Comparison of ENCODE assay signal across 1 cellular context in genomic region chr2:8684885-8685696, GRCh38.
A peak's percentile ranks its signal among the peaks of the same experiment; 100 is the strongest.
TF ChIP-seq lines count a peak whose summit lies in the region.

No MANE protein-coding gene starts in this region.

TF ChIP-seq in HepG2, 621 proteins besides CTCF, POLR2A, EP300 and RAD21 (continued from another document and continues in another):
- TF ChIP-seq ZNF318 (CRISPR knock-in tag; IDR thresholded peaks at IDR 0.05) (peak; percentile 82; the same call in 1 of the 2 replicates), ZNF775 (CRISPR knock-in tag; IDR thresholded peaks at IDR 0.05; ENCODE audit: borderline replicate concordance) (peak; percentile 38; the same call in 1 of the 2 replicates), ZFYVE20 (CRISPR knock-in tag; IDR thresholded peaks at IDR 0.05; ENCODE audit: borderline replicate concordance, low read depth) (no peak), ZSCAN21 (CRISPR knock-in tag; IDR thresholded peaks at IDR 0.05; ENCODE audit: borderline replicate concordance) (peak; percentile 56), SMYD3 (CRISPR knock-in tag; IDR thresholded peaks at IDR 0.05) (no peak; the same call in 1 of the 2 replicates), CSRNP1 (CRISPR knock-in tag; IDR thresholded peaks at IDR 0.05) (peak; percentile 97), FOXO1 (CRISPR knock-in tag; IDR thresholded peaks at IDR 0.05) (peak; percentile 45; the same call in 1 of the 2 replicates), ZNF607 (CRISPR knock-in tag; IDR thresholded peaks at IDR 0.05; ENCODE audit: borderline replicate concordance) (peak; percentile 93), ZBTB43 (CRISPR knock-in tag; conservative IDR thresholded peaks at IDR 0.05) (no peak), ZNF616 (CRISPR knock-in tag; IDR thresholded peaks at IDR 0.05; ENCODE audit: low read depth) (peak; percentile 85; the same call in 1 of the 2 replicates), ZNF333 (CRISPR knock-in tag; IDR thresholded peaks at IDR 0.05; ENCODE audit: borderline replicate concordance) (no peak), ETS1 (CRISPR knock-in tag; IDR thresholded peaks at IDR 0.05) (no peak), RFXANK (CRISPR knock-in tag; IDR thresholded peaks at IDR 0.05) (no peak), ATF1 (CRISPR knock-in tag; IDR thresholded peaks at IDR 0.05) (no peak), NR2F2 (IDR thresholded peaks at IDR 0.05; ENCODE audit: borderline replicate concordance, low read depth) (0 out of 2 replicates have a peak, but pooled peaks have one; percentile 12), ZNF337 (CRISPR knock-in tag; IDR thresholded peaks at IDR 0.05; ENCODE audit: borderline replicate concordance, low read depth) (peak; percentile 53; the same call in 1 of the 2 replicates), BRCA1 (CRISPR knock-in tag; IDR thresholded peaks at IDR 0.05) (no peak), ZNF629 (CRISPR knock-in tag; conservative IDR thresholded peaks at IDR 0.05) (no peak), ZKSCAN8 (CRISPR knock-in tag; IDR thresholded peaks at IDR 0.05; ENCODE audit: borderline replicate concordance) (no peak), ZNF263 (CRISPR knock-in tag; IDR thresholded peaks at IDR 0.05) (0 out of 2 replicates have a peak, but pooled peaks have one; percentile 20), SIN3A (IDR thresholded peaks at IDR 0.05; ENCODE audit: borderline replicate concordance, low read depth, low read length) (peak; percentile 72; the same call in 1 of the 2 replicates), KLF12 (CRISPR knock-in tag; IDR thresholded peaks at IDR 0.05; ENCODE audit: borderline replicate concordance) (no peak), MIER2 (CRISPR knock-in tag; IDR thresholded peaks at IDR 0.05) (no peak; the same call in 1 of the 2 replicates), MXD1 (CRISPR knock-in tag; IDR thresholded peaks at IDR 0.05) (peak; percentile 70; the same call in 1 of the 2 replicates), NAIF1 (CRISPR knock-in tag; IDR thresholded peaks at IDR 0.05; ENCODE audit: borderline replicate concordance) (peak; percentile 40; the same call in 1 of the 2 replicates), ATF7-NPFF (CRISPR knock-in tag; IDR thresholded peaks at IDR 0.05; ENCODE audit: low read depth) (peak; percentile 31; the same call in 1 of the 2 replicates), SMAD1 (CRISPR knock-in tag; IDR thresholded peaks at IDR 0.05; ENCODE audit: borderline replicate concordance, low read depth) (peak; percentile 80), ZNF101 (CRISPR knock-in tag; IDR thresholded peaks at IDR 0.05; ENCODE audit: borderline replicate concordance, low read depth) (no peak), GATA4 (IDR thresholded peaks at IDR 0.05; ENCODE audit: borderline replicate concordance, low read depth) (no peak; the same call in 1 of the 2 replicates), TP53 (CRISPR knock-in tag; conservative IDR thresholded peaks at IDR 0.05) (no peak), ZNF124 (CRISPR knock-in tag; IDR thresholded peaks at IDR 0.05) (peak; percentile 44; the same call in 1 of the 2 replicates), FOXM1 (CRISPR knock-in tag; IDR thresholded peaks at IDR 0.05) (no peak), FIP1L1 (IDR thresholded peaks at IDR 0.05; ENCODE audit: borderline replicate concordance, insufficient read depth, low read depth, low read length) (no peak), ZNF737 (CRISPR knock-in tag; IDR thresholded peaks at IDR 0.05; ENCODE audit: borderline replicate concordance) (no peak), SAP130 (CRISPR knock-in tag; IDR thresholded peaks at IDR 0.05; ENCODE audit: low read depth) (peak; percentile 73)
- TF ChIP-seq, protein P1, sequence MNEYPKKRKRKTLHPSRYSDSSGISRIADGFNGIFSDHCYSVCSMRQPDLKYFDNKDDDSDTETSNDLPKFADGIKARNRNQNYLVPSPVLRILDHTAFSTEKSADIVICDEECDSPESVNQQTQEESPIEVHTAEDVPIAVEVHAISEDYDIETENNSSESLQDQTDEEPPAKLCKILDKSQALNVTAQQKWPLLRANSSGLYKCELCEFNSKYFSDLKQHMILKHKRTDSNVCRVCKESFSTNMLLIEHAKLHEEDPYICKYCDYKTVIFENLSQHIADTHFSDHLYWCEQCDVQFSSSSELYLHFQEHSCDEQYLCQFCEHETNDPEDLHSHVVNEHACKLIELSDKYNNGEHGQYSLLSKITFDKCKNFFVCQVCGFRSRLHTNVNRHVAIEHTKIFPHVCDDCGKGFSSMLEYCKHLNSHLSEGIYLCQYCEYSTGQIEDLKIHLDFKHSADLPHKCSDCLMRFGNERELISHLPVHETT (CRISPR knock-in tag; conservative IDR thresholded peaks at IDR 0.05): no peak
- TF ChIP-seq, protein P2, sequence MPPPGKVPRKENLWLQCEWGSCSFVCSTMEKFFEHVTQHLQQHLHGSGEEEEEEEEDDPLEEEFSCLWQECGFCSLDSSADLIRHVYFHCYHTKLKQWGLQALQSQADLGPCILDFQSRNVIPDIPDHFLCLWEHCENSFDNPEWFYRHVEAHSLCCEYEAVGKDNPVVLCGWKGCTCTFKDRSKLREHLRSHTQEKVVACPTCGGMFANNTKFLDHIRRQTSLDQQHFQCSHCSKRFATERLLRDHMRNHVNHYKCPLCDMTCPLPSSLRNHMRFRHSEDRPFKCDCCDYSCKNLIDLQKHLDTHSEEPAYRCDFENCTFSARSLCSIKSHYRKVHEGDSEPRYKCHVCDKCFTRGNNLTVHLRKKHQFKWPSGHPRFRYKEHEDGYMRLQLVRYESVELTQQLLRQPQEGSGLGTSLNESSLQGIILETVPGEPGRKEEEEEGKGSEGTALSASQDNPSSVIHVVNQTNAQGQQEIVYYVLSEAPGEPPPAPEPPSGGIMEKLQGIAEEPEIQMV (CRISPR knock-in tag; IDR thresholded peaks at IDR 0.05; ENCODE audit: low read depth): peak; percentile 84; the same call in 1 of the 2 replicates
- TF ChIP-seq, protein P3, sequence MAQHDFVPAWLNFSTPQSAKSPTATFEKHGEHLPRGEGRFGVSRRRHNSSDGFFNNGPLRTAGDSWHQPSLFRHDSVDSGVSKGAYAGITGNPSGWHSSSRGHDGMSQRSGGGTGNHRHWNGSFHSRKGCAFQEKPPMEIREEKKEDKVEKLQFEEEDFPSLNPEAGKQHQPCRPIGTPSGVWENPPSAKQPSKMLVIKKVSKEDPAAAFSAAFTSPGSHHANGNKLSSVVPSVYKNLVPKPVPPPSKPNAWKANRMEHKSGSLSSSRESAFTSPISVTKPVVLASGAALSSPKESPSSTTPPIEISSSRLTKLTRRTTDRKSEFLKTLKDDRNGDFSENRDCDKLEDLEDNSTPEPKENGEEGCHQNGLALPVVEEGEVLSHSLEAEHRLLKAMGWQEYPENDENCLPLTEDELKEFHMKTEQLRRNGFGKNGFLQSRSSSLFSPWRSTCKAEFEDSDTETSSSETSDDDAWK (CRISPR knock-in tag; IDR thresholded peaks at IDR 0.05): no peak
- TF ChIP-seq, protein P4, sequence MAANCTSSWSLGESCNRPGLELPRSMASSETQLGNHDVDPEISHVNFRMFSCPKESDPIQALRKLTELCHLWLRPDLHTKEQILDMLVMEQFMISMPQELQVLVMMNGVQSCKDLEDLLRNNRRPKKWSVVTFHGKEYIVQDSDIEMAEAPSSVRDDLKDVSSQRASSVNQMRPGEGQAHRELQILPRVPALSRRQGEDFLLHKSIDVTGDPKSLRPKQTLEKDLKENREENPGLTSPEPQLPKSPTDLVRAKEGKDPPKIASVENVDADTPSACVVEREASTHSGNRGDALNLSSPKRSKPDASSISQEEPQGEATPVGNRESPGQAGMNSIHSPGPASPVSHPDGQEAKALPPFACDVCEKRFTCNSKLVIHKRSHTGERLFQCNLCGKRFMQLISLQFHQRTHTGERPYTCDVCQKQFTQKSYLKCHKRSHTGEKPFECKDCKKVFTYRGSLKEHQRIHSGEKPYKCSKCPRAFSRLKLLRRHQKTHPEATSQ (CRISPR knock-in tag; IDR thresholded peaks at IDR 0.05; ENCODE audit: borderline replicate concordance): peak; percentile 77
- TF ChIP-seq, protein P5, sequence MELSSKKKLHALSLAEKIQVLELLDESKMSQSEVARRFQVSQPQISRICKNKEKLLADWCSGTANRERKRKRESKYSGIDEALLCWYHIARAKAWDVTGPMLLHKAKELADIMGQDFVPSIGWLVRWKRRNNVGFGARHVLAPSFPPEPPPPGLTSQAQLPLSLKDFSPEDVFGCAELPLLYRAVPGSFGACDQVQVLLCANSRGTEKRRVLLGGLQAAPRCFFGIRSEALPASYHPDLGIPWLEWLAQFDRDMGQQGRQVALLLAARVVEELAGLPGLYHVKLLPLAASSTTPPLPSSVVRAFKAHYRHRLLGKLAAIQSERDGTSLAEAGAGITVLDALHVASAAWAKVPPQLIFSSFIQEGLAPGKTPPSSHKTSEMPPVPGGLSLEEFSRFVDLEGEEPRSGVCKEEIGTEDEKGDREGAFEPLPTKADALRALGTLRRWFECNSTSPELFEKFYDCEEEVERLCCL (CRISPR knock-in tag; IDR thresholded peaks at IDR 0.05; ENCODE audit: borderline replicate concordance): peak; percentile 77; the same call in 1 of the 2 replicates
